Comparison of ENCODE assay signal across 19 cellular contexts in genomic region chr10:132099701-132100481, GRCh38. TPM values are rescaled to one million over a fixed set of nuclear protein-coding genes. Genes with fewer than 3 reads are reported as not detected.
DNase-seq lines count a peak whose midpoint lies in the region; ATAC-seq, FAIRE-seq and TF ChIP-seq lines count a peak whose summit lies in the region.
"Had no signal": no experiment of that assay in that cellular context is flagged by ENCODE, and none has a peak within 500 bp of the region (broad histone marks: within the 10 kb centered on the region; RNA-seq: fewer than 3 reads in every experiment).

No MANE protein-coding gene starts in this region.

- H2AFZ ChIP-seq in HepG2 (ENCODE audit: low read length): no peak overlapping the region

- no TSS peak for BruUV-seq in HepG2 (replicated peaks; lab: Mats Ljungman, UMichigan)

- 85% methylated on average over 4 of the region's 32 CpGs for WGBS in right lobe of liver (ENCODE audit: insufficient coverage, low coverage, low lambda C conversion rate, missing lambda C conversion rate)
- 76% methylated on average over 19 of the region's 32 CpGs for WGBS in HepG2 (ENCODE audit: low lambda C conversion rate)

- H3K4me3 ChIP-seq in right lobe of liver (no peak overlapping the region), HepG2 (replicated peaks in 1 of 3; ENCODE audit: insufficient read depth in 1 of 3, low read depth in 2 of 3, low read length in 3 of 3) (no peak overlapping the region), dorsolateral prefrontal cortex (no peak overlapping the region)

- in situ Hi-C loops in HepG2 (cut with HindIII; ENCODE audit: extremely low pct_ligation_motif_present, low pct_unique_long_range_greater_than_20kb): no loop called here

- no peaks in the 10 kb centered on the region for H3K4me1 ChIP-seq in right lobe of liver
- H3K4me1 ChIP-seq in HepG2 (ENCODE audit: insufficient read depth, low read length): peaks cover 39% of the 10 kb centered on the region

- no peaks in the 10 kb centered on the region for H4K20me1 ChIP-seq in HepG2 (ENCODE audit: insufficient read depth, low read length)

- H3K27ac ChIP-seq in right lobe of liver: no peak overlapping the region
- H3K27ac ChIP-seq in HepG2 (ENCODE audit: extremely low read length, insufficient read depth, low read length): no peak overlapping the region
- H3K27ac ChIP-seq in dorsolateral prefrontal cortex: no peak overlapping the region
- H3K27ac ChIP-seq: HL-60 had no signal

- H3K27me3 ChIP-seq in right lobe of liver (no peaks in the 10 kb centered on the region), HepG2 (ENCODE audit: control insufficient read depth in 1 of 2, insufficient read depth in 2 of 2, low read length in 2 of 2) (peaks cover 0 to 31% of the 10 kb centered on the region in 2 experiments; a peak in 2 of 5 replicates), dorsolateral prefrontal cortex (no peaks in the 10 kb centered on the region)

- no peaks in the 10 kb centered on the region for H3K79me2 ChIP-seq in HepG2 (ENCODE audit: insufficient read depth, low read length)

- TF ChIP-seq RAD21 in HepG2 (CRISPR knock-in tag; IDR thresholded peaks at IDR 0.05): no peak

- TF ChIP-seq POLR2A in right lobe of liver (IDR thresholded peaks at IDR 0.05) (no peak), HepG2 (IDR thresholded peaks at IDR 0.05; ENCODE audit: insufficient read depth in 1 of 2, low read depth in 2 of 2, low read length in 2 of 2) (no peak)

- H3K36me3 ChIP-seq in right lobe of liver: no peaks in the 10 kb centered on the region
- no peaks in the 10 kb centered on the region for H3K36me3 ChIP-seq in HepG2 (replicated peaks in 1 of 2; ENCODE audit: control insufficient read depth in 1 of 2, insufficient read depth in 2 of 2, low read length in 2 of 2)

- CTCF ChIA-PET in HepG2 (lab: Yijun Ruan, JAX; ENCODE audit: low intra/inter-chr PET ratio, low total read pairs): no interaction called here

- TF ChIP-seq EP300 in HepG2 (IDR thresholded peaks at IDR 0.05; ENCODE audit: low read depth in 2 of 2, low read length in 2 of 2): no peak
- no peak for TF ChIP-seq EP300 in HepG2 (CRISPR knock-in tag; IDR thresholded peaks at IDR 0.05; ENCODE audit: borderline replicate concordance)

- no peak overlapping the region for H3K4me2 ChIP-seq in HepG2 (ENCODE audit: low read depth, low read length)

- ATAC-seq in right lobe of liver (no peak), HepG2 (no peak), HG02884 (IDR thresholded peaks at IDR 0.05; ENCODE audit: unreplicated experiment) (no peak), GM18858 (IDR thresholded peaks at IDR 0.05; ENCODE audit: unreplicated experiment) (no peak)

- H3K9me3 ChIP-seq in right lobe of liver (no peaks in the 10 kb centered on the region), HepG2 (ENCODE audit: low read length) (no peaks in the 10 kb centered on the region)

- intact Hi-C loops in right lobe of liver (cut with DNase I) (no loop called here), HepG2 (cut with micrococcal nuclease; ENCODE audit: unreplicated experiment) (no loop called here), dorsolateral prefrontal cortex (cut with DNase I) (loop anchor here (5.0 kb wide), 1 partner anchor 42 kb away; no protein-coding TSS in a partner anchor)

- POLR2A ChIA-PET in HepG2 (lab: Yijun Ruan, JAX): no interaction called here

- no peak overlapping the region for H3K9ac ChIP-seq in HepG2 (ENCODE audit: insufficient read depth, low read depth, low read length)

- TF ChIP-seq CTCF in right lobe of liver (IDR thresholded peaks at IDR 0.05): no peak
- TF ChIP-seq CTCF in HepG2 (CRISPR knock-in tag; IDR thresholded peaks at IDR 0.05): no peak
- TF ChIP-seq CTCF in dorsolateral prefrontal cortex (IDR thresholded peaks at IDR 0.05 in 54 of 56, conservative IDR thresholded peaks at IDR 0.05 in 2 of 56; ENCODE audit: low read depth in 1 of 56, partially characterized antibody in 56 of 56): no peak

- DNase-seq in right lobe of liver (peak in 2 of 3 donors; percentile 31 to 36), HepG2 (ENCODE audit: low spot score) (no peak), dorsolateral prefrontal cortex (peak in 8 of 10 donors; percentile 2 to 39 (median 24)), mesenteric fat pad (ENCODE audit: low spot score) (peak; percentile 77), cortex of kidney (lab: John Stamatoyannopoulos, UW) (no peak)
- DNase-seq: caudate nucleus, H7, midbrain, NCI-H1694 treated with DMSO at 0.1 percent for 48 hours, NCI-H526 treated with DMSO at 0.1 percent for 48 hours, substantia nigra had no signal

- FAIRE-seq in HepG2 (lab: Jason Lieb, UNC): no peak
- FAIRE-seq: GM12891, RCC 7860, urothelium cell line had no signal

TF ChIP-seq in HepG2, 621 proteins besides CTCF, POLR2A, EP300 and RAD21 (continues in another document):
- TF ChIP-seq EEA1 (CRISPR knock-in tag; IDR thresholded peaks at IDR 0.05; ENCODE audit: borderline replicate concordance) (no peak), ZNF446 (CRISPR knock-in tag; IDR thresholded peaks at IDR 0.05) (no peak), BRD4 (CRISPR knock-in tag; IDR thresholded peaks at IDR 0.05) (no peak), ZNF850 (CRISPR knock-in tag; conservative IDR thresholded peaks at IDR 0.05) (no peak), ZNF121 (CRISPR knock-in tag; IDR thresholded peaks at IDR 0.05) (no peak), ZFX (CRISPR knock-in tag; IDR thresholded peaks at IDR 0.05; ENCODE audit: low read depth) (no peak), ZNF547 (CRISPR knock-in tag; IDR thresholded peaks at IDR 0.05) (no peak), ZNF430 (CRISPR knock-in tag; IDR thresholded peaks at IDR 0.05) (no peak), DDIT3 (CRISPR knock-in tag; IDR thresholded peaks at IDR 0.05) (no peak)
- TF ChIP-seq, protein P1, sequence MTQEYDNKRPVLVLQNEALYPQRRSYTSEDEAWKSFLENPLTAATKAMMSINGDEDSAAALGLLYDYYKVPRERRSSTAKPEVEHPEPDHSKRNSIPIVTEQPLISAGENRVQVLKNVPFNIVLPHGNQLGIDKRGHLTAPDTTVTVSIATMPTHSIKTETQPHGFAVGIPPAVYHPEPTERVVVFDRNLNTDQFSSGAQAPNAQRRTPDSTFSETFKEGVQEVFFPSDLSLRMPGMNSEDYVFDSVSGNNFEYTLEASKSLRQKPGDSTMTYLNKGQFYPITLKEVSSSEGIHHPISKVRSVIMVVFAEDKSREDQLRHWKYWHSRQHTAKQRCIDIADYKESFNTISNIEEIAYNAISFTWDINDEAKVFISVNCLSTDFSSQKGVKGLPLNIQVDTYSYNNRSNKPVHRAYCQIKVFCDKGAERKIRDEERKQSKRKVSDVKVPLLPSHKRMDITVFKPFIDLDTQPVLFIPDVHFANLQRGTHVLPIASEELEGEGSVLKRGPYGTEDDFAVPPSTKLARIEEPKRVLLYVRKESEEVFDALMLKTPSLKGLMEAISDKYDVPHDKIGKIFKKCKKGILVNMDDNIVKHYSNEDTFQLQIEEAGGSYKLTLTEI (CRISPR knock-in tag; conservative IDR thresholded peaks at IDR 0.05): no peak
- TF ChIP-seq, protein P2, sequence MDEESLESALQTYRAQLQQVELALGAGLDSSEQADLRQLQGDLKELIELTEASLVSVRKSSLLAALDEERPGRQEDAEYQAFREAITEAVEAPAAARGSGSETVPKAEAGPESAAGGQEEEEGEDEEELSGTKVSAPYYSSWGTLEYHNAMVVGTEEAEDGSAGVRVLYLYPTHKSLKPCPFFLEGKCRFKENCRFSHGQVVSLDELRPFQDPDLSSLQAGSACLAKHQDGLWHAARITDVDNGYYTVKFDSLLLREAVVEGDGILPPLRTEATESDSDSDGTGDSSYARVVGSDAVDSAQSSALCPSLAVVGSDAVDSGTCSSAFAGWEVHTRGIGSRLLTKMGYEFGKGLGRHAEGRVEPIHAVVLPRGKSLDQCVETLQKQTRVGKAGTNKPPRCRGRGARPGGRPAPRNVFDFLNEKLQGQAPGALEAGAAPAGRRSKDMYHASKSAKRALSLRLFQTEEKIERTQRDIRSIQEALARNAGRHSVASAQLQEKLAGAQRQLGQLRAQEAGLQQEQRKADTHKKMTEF (CRISPR knock-in tag; IDR thresholded peaks at IDR 0.05): no peak

RNA-seq across cellular contexts. Expression of gene JAKMIP3, which starts 34.1 kb away (rescaled TPM):
- under 1 TPM; 0.06 to 0.22 (median 0.18) TPM for total RNA-seq in right lobe of liver
- 0.04 and 0.11 TPM in 2 replicates for total RNA-seq in HepG2 (2016; rRNA removed; fragmentation: Illumina TruSeq; extraction: Trizol)
- total RNA-seq in HepG2 (2016; cell fraction: cytosol; rRNA removed; fragmentation: Illumina TruSeq; extraction: Trizol; ENCODE audit: low read depth): not detected in 2 replicates
- 0.11 TPM in 1 of 2 replicates, not detected in the other for total RNA-seq in HepG2 (2016; cell fraction: insoluble cytoplasmic fraction; rRNA removed; fragmentation: Illumina TruSeq; extraction: Trizol)
- total RNA-seq in HepG2 (2016; cell fraction: membrane; rRNA removed; fragmentation: Illumina TruSeq; extraction: Trizol): 0.03 TPM in 2 replicates
- total RNA-seq in HepG2 (2016; cell fraction: nucleus; rRNA removed; fragmentation: Illumina TruSeq; extraction: Trizol): 0.12 and 0.22 TPM in 2 replicates
- polyA plus RNA-seq in HepG2 (2011; rRNA removed): 0.03 and 0.12 TPM in 2 replicates
- polyA plus RNA-seq in HepG2 (2011; cell fraction: cytosol; rRNA removed): 0.01 and 0.03 TPM in 2 replicates
- 0.40 and 0.45 TPM in 2 replicates for polyA plus RNA-seq in HepG2 (2011; cell fraction: nucleus; rRNA removed)
- polyA plus RNA-seq in HepG2 (2012): 0.07 and 0.12 TPM in 2 replicates
- polyA plus RNA-seq in HepG2 (2016; cell fraction: cytosol; fragmentation: Illumina TruSeq; extraction: Trizol; ENCODE audit: low read depth): 0.02 TPM in 1 of 2 replicates, not detected in the other
- polyA plus RNA-seq in HepG2 (2016; cell fraction: insoluble cytoplasmic fraction; fragmentation: Illumina TruSeq; extraction: Trizol; ENCODE audit: low read depth): 0.04 and 0.08 TPM in 2 replicates
- polyA plus RNA-seq in HepG2 (2016; cell fraction: membrane; fragmentation: Illumina TruSeq; extraction: Trizol; ENCODE audit: low read depth): 0.03 TPM in 1 of 2 replicates, not detected in the other
- polyA plus RNA-seq in HepG2 (2016; cell fraction: nucleus; fragmentation: Illumina TruSeq; extraction: Trizol; ENCODE audit: insufficient read depth, low read depth): 0.45 and 0.53 TPM in 2 replicates
- polyA minus RNA-seq in HepG2 (2011; rRNA and poly(A)+ RNA removed; ENCODE audit: low replicate concordance): 0.07 TPM in 1 of 2 replicates, not detected in the other
- polyA minus RNA-seq in HepG2 (2011; cell fraction: cytosol; rRNA and poly(A)+ RNA removed): not detected in 2 replicates
- polyA minus RNA-seq in HepG2 (2011; cell fraction: nucleus; rRNA and poly(A)+ RNA removed): 0.12 and 0.26 TPM in 2 replicates
- total RNA-seq in dorsolateral prefrontal cortex: 10 to 100 TPM; 18.7 to 66.0 (median 31.7) TPM
- total RNA-seq in mesenteric fat pad: 0.48 TPM
- total RNA-seq: LHCN-M2 had no signal
- polyA plus RNA-seq: CD14-positive monocyte had no signal

Comparison
In these comparisons a context has a peak if more than half of its experiments do, and no peak if none do; other contexts are left out.
1. DNase-seq: peak in right lobe of liver (2 of 3), dorsolateral prefrontal cortex (8 of 10) and mesenteric fat pad (single experiment); none in HepG2 (single experiment) and cortex of kidney (single experiment).
2. RNA of gene JAKMIP3, which starts 34.1 kb away (total RNA-seq): 18.7 to 66.0 TPM in dorsolateral prefrontal cortex; 0.48 TPM in mesenteric fat pad (single experiment), 0.06 to 0.22 TPM in right lobe of liver and 0.03 to 0.22 TPM in HepG2; every median in the first group is over 10 times any median in the second.
3. intact Hi-C loops: an anchor here in dorsolateral prefrontal cortex (5.0 kb wide); none called in right lobe of liver and HepG2.